Comparison of ENCODE assay signal across 9 cellular contexts in the genomic region with DNA sequence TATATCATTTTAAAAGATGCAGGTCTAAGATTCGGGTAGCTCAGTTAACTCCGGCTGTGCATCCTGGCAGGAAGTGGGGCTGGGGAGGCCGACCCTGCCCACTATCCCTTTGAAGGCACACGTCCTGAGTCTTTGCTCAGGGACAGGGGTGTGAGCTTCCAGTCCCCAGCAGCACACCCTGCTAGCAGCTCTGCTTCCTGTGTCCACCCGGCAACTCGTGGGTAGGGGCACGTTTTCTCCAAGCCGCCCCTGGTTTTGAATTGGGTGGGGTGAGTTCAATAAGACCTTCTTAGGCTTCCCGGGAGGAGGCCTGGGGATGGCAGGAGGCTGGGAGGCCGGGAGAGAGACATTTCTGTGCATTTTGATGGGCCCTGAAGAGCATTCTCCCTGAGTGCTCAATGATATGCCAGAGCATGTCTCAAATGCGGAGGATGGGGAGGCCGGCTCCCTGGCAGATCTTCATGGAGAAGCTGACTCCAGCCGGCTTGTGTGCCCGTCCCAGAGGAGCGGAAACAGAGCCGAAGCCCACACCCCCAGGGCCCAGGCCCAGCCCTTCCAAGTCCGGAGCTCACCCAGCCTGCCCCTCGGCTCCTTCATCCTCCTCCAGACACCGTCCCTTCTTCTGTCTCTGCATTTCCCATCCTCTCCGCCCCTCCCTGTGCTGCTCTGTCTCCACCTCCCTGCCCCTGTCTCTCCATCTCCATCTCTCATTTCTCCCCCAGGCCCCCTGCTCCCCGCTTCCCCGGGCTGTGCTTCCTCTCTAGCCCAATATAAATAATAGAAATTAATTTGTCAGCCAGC. TPM values are rescaled to one million over a fixed set of nuclear protein-coding genes. Genes with fewer than 3 reads are reported as not detected.
DNase-seq lines count a peak whose midpoint lies in the region; ATAC-seq, FAIRE-seq and TF ChIP-seq lines count a peak whose summit lies in the region.
"Had no signal": no experiment of that assay in that cellular context is flagged by ENCODE, and none has a peak within 500 bp of the region (broad histone marks: within the 10 kb centered on the region; RNA-seq: fewer than 3 reads in every experiment).

No MANE protein-coding gene starts in this region.

- POLR2A ChIA-PET in AG04449 (lab: Yijun Ruan, JAX): no interaction called here

- H3K27ac ChIP-seq in osteoblast (ENCODE audit: low read depth, low read length): peak overlapping the region; percentile 66

- peak overlapping the region; percentile 98 for H2AFZ ChIP-seq in osteoblast (ENCODE audit: low read length)

- no peaks in the 10 kb centered on the region for H3K36me3 ChIP-seq in osteoblast (ENCODE audit: insufficient read depth, low read length)

- CTCF ChIA-PET in AG04449 (lab: Yijun Ruan, JAX): interaction anchor here (1.1 to 2.0 kb wide), 5 partner anchors 8 to 786 kb away, joined by 3 to 12 read pairs (median 3); no protein-coding TSS in a partner anchor

- H4K20me1 ChIP-seq in osteoblast (ENCODE audit: insufficient read depth, low read length): no peaks in the 10 kb centered on the region

- H3K27ac Mint-ChIP-seq in activated T-cell treated with anti-CD3 and anti-CD28 coated beads, Interleukin-2, amount 50 U/mL, for 72 hours: no peak overlapping the region

- peaks cover 4% of the 10 kb centered on the region for H3K27me3 ChIP-seq in osteoblast (ENCODE audit: insufficient read depth, low read length)

- peak overlapping the region; percentile 99 for H3K4me2 ChIP-seq in osteoblast (ENCODE audit: insufficient read depth, low read length)

- peak; percentile 62 to 64 for ATAC-seq in activated T-cell treated with anti-CD3 and anti-CD28 coated beads, Interleukin-2, amount 50 U/mL, for 72 hours (replicated peaks in 1 of 2)
- ATAC-seq in GM21786 (IDR thresholded peaks at IDR 0.05; ENCODE audit: unreplicated experiment) (no peak), HG03432 (IDR thresholded peaks at IDR 0.05; ENCODE audit: unreplicated experiment) (no peak)

- H3K4me3 Mint-ChIP-seq in activated T-cell treated with anti-CD3 and anti-CD28 coated beads, Interleukin-2, amount 50 U/mL, for 72 hours: peak overlapping the region; percentile 84 to 85

- H3K79me2 ChIP-seq in osteoblast (ENCODE audit: insufficient read depth, low read length): no peaks in the 10 kb centered on the region

- H3K36me3 Mint-ChIP-seq in activated T-cell treated with anti-CD3 and anti-CD28 coated beads, Interleukin-2, amount 50 U/mL, for 72 hours (ENCODE audit: insufficient read depth in 2 of 2): peaks cover 0 to 1% of the 10 kb centered on the region in 2 donors

- peaks cover 17% of the 10 kb centered on the region for H3K4me1 Mint-ChIP-seq in activated T-cell treated with anti-CD3 and anti-CD28 coated beads, Interleukin-2, amount 50 U/mL, for 72 hours (ENCODE audit: low read depth)

- intact Hi-C loops in head of caudate nucleus (cut with DNase I): loop anchor here (10.0 kb wide), 2 partner anchors 78 to 712 kb away; no protein-coding TSS in a partner anchor

- H3K9me3 ChIP-seq in osteoblast (ENCODE audit: low read depth, low read length): no peaks in the 10 kb centered on the region

- peaks cover 33% of the 10 kb centered on the region for H3K27me3 Mint-ChIP-seq in activated T-cell treated with anti-CD3 and anti-CD28 coated beads, Interleukin-2, amount 50 U/mL, for 72 hours (ENCODE audit: low read depth)

- TF ChIP-seq CTCF in AG04449 (IDR thresholded peaks at IDR 0.05; ENCODE audit: insufficient read depth, low read length, missing control alignments) (no peak), osteoblast (IDR thresholded peaks at IDR 0.05; ENCODE audit: extremely low read depth, low read depth, low read length) (no peak)

- DNase-seq in AG04449 (ENCODE audit: low read depth, low spot score) (no peak), GM19239 (ENCODE audit: insufficient read length, low spot score) (no peak), head of caudate nucleus (peak in 40 of 42 donors; percentile 19 to 69 (median 37)), osteoblast (ENCODE audit: insufficient read length, low spot score, missing footprints) (no peak), NOMO-1 (lab: John Stamatoyannopoulos, UW; ENCODE audit: unreplicated experiment in 2 of 2) (no peak)
- DNase-seq in activated T-cell treated with anti-CD3 and anti-CD28 coated beads, Interleukin-2, amount 50 U/mL, for 72 hours: peak; percentile 5 to 15

- peaks cover 19% of the 10 kb centered on the region for H3K4me1 ChIP-seq in osteoblast (ENCODE audit: insufficient read depth, low read length)

- no peaks in the 10 kb centered on the region for H3K9me3 Mint-ChIP-seq in activated T-cell treated with anti-CD3 and anti-CD28 coated beads, Interleukin-2, amount 50 U/mL, for 72 hours

- H3K4me3 ChIP-seq in AG04449 (ENCODE audit: low read depth, low read length): peak overlapping the region; percentile 32
- peak overlapping the region; percentile 80 for H3K4me3 ChIP-seq in osteoblast (ENCODE audit: insufficient read depth, low read length)

- FAIRE-seq in GM19239 (lab: Jason Lieb, UNC): peak; percentile 33
- FAIRE-seq: colon had no signal

RNA-seq across cellular contexts. Expression of a gene that starts 36.3 kb away (rescaled TPM):
- total RNA-seq in activated T-cell treated with anti-CD3 and anti-CD28 coated beads, Interleukin-2, amount 50 U/mL, for 72 hours: 100 to 1,000 TPM in 1 of 2 donors, 10 to 100 TPM in 1; 93.9 to 114 TPM
- 26.5 and 27.1 TPM in 2 replicates for total RNA-seq in osteoblast

Comparison
In these comparisons a context has a peak if more than half of its experiments do, and no peak if none do; other contexts are left out.
1. DNase-seq: peak in activated T-cell treated with anti-CD3 and anti-CD28 coated beads, Interleukin-2, amount 50 U/mL, for 72 hours (2 of 2) and head of caudate nucleus (40 of 42); none in AG04449 (single experiment), GM19239 (single experiment), osteoblast (single experiment) and NOMO-1 (0 of 2).
2. ATAC-seq: peak in activated T-cell treated with anti-CD3 and anti-CD28 coated beads, Interleukin-2, amount 50 U/mL, for 72 hours (2 of 2); none in GM21786 (single experiment) and HG03432 (single experiment).